13 cellular contexts compared by ENCODE assay signal in the genomic region with DNA sequence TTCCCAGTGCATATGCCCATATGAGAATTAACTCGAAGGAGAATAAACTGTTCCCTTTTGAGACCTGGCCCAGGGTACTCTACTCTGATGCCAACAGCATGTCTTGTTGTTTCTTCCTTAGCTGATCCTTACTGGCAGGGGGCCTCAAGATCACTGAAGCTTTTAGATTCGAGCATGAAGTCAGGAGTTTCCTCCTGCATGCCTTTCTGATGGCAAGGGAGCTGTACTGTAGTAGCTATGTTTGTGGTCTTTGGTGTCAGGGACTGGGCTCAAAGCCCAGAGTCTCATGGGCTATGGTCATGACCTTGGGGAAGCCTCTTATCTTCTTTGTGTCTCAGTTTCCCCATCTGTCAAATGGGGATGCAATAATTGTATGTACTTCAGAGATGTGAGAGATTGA.
"Had no signal": no experiment of that assay in that cellular context is flagged by ENCODE, and none has a peak within 500 bp of the region (broad histone marks: within the 10 kb centered on the region; RNA-seq: fewer than 3 reads in every experiment).

No MANE protein-coding gene starts in this region.

- H3K36me3 Mint-ChIP-seq: type B pancreatic cell had no signal

- H3K9me3 Mint-ChIP-seq: central memory CD8-positive, alpha-beta T cell; stimulated activated naive CD8-positive, alpha-beta T cell treated with anti-CD3 and anti-CD28 coated beads, Interleukin-15, amount 100 ng/mL, for 72 hours; type B pancreatic cell had no signal

- H3K4me1 Mint-ChIP-seq: stimulated activated naive CD8-positive, alpha-beta T cell treated with anti-CD3 and anti-CD28 coated beads, Interleukin-15, amount 100 ng/mL, for 72 hours had no signal

- H3K27me3 Mint-ChIP-seq: central memory CD8-positive, alpha-beta T cell; stimulated activated naive CD8-positive, alpha-beta T cell treated with anti-CD3 and anti-CD28 coated beads, Interleukin-15, amount 100 ng/mL, for 72 hours had no signal

- ATAC-seq: foreskin keratinocyte, psoas muscle, right lobe of liver had no signal

- H3K4me3 Mint-ChIP-seq: central memory CD8-positive, alpha-beta T cell; stimulated activated naive CD8-positive, alpha-beta T cell treated with anti-CD3 and anti-CD28 coated beads, Interleukin-15, amount 100 ng/mL, for 72 hours; type B pancreatic cell had no signal

- DNase-seq: activated CD4-positive, alpha-beta T cell treated with anti-CD3 and anti-CD28 coated beads, Interleukin-2, amount 50 U/mL, for 4 hours; activated naive CD4-positive, alpha-beta T cell treated with anti-CD3 and anti-CD28 coated beads, Interleukin-2, amount 50 U/mL, for 16 hours; activated T-cell treated with anti-CD3 and anti-CD28 coated beads for 4 hours; brain microvascular endothelial cell; effector CD8-positive, alpha-beta T cell; esophagus squamous epithelium; foreskin keratinocyte; psoas muscle; right lobe of liver; spleen; stimulated activated naive CD8-positive, alpha-beta T cell treated with anti-CD3 and anti-CD28 coated beads, Interleukin-15, amount 100 ng/mL, for 72 hours had no signal

- H3K27ac Mint-ChIP-seq: type B pancreatic cell had no signal
